In genomic region chr15:38438031-38438986, GRCh38 we compare ENCODE assay signal across 1 cellular context.
TF ChIP-seq lines count a peak whose summit lies in the region.

No MANE protein-coding gene starts in this region.

TF ChIP-seq in GM23338, 12 proteins besides CTCF, POLR2A, EP300 and RAD21 (continued from another document):
- no peak for TF ChIP-seq ZNF462 (CRISPR knock-in tag; IDR thresholded peaks at IDR 0.05)
